In the genomic region with DNA sequence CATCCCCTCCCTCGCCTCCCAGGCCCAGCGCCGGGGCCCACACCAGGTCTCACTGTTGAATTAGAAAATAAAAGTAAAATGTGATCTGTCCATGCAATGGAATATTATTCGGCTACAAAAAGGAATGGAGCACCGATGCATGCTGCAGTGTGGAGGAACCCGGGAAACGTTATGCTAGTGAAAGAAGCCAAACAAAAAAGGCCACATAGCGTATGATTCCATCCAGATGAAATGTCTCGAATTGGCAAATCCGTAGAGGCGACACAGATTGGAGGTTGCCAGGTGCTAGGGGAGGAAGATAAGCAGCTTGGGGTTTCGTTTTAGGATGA, we compare ENCODE assay signal across 10 cellular contexts. TPM values are rescaled to one million over a fixed set of nuclear protein-coding genes. Genes with fewer than 3 reads are reported as not detected.
DNase-seq lines count a peak whose midpoint lies in the region; TF ChIP-seq lines count a peak whose summit lies in the region.
"Had no signal": no experiment of that assay in that cellular context is flagged by ENCODE, and none has a peak within 500 bp of the region (broad histone marks: within the 10 kb centered on the region; RNA-seq: fewer than 3 reads in every experiment).

No MANE protein-coding gene starts in this region.

- peak overlapping the region; percentile 79 to 89 (median 88) for H3K4me3 Mint-ChIP-seq in nephron

- POLR2A ChIA-PET in AG04450 (lab: Yijun Ruan, JAX), result no interaction called here

- H3K9me3 ChIP-seq in AG04450 (ENCODE audit: control insufficient read depth, insufficient read depth, low read length), result peaks cover 14% of the 10 kb centered on the region

- no peak for DNase-seq in AG04450 (ENCODE audit: low read depth, low spot score)
- DNase-seq in LNCaP clone FGC (ENCODE audit: low read depth), result no peak
- no peak for DNase-seq in coronary artery (ENCODE audit: low spot score)
- DNase-seq in GM13976 (ENCODE audit: low spot score), result no peak
- DNase-seq in NCI-H2227 treated with DMSO at 0.1 percent for 48 hours (lab: John Stamatoyannopoulos, UW), result no peak
- no peak for DNase-seq in A172 (ENCODE audit: low spot score)
- DNase-seq in NCI-H1436 treated with DMSO at 0.1 percent for 48 hours (lab: John Stamatoyannopoulos, UW), result no peak
- DNase-seq: GDM1, NCI-H1694 had no signal

- TF ChIP-seq CTCF in AG04450 (IDR thresholded peaks at IDR 0.05; ENCODE audit: low read depth, low read length), result no peak
- TF ChIP-seq CTCF in LNCaP clone FGC (IDR thresholded peaks at IDR 0.05; ENCODE audit: control insufficient read depth, extremely low read depth, insufficient read depth), result no peak
- no peak for TF ChIP-seq CTCF in coronary artery (IDR thresholded peaks at IDR 0.05)
- TF ChIP-seq CTCF in nephron (IDR thresholded peaks at IDR 0.05; ENCODE audit: unreplicated experiment in 3 of 3), result no peak
- TF ChIP-seq CTCF in GM13976 (IDR thresholded peaks at IDR 0.05; ENCODE audit: borderline replicate concordance, control extremely low read depth, extremely low read depth, insufficient read depth, missing control alignments), result no peak

- peaks cover 29% of the 10 kb centered on the region for H3K4me1 Mint-ChIP-seq in nephron

- peaks cover 6% of the 10 kb centered on the region for H3K36me3 Mint-ChIP-seq in nephron (ENCODE audit: low read depth)

- H3K27ac ChIP-seq in AG04450 (ENCODE audit: low read depth, low read length) (no peak overlapping the region), coronary artery (peak overlapping the region; percentile 75 to 97)

- H3K27ac Mint-ChIP-seq in nephron, result peak overlapping the region; percentile 62 to 67 (median 62)

- CTCF ChIA-PET in AG04450 (lab: Charles Lee), result no interaction called here

- H3K27me3 ChIP-seq in AG04450 (ENCODE audit: control insufficient read depth, insufficient read depth, low read length), result no peaks in the 10 kb centered on the region

- H3K4me3 ChIP-seq in AG04450 (ENCODE audit: low read depth, low read length) (peak overlapping the region; percentile 62), LNCaP clone FGC (ENCODE audit: low read depth, low read length) (peak overlapping the region; percentile 60), coronary artery (peak overlapping the region; percentile 93)

- no peaks in the 10 kb centered on the region for H3K9me3 Mint-ChIP-seq in nephron

- in situ Hi-C loops in GM13976 (cut with MboI; ENCODE audit: low sequenced_read_pairs, unreplicated experiment), result no loop called here

- H3K27me3 Mint-ChIP-seq in nephron (ENCODE audit: low read depth), result no peaks in the 10 kb centered on the region

RNA-seq across cellular contexts. Expression of a gene that starts 1.0 kb away (rescaled TPM):
- 16.0 and 16.1 TPM in 2 replicates for polyA plus RNA-seq in AG04450 (2011; rRNA removed)
- 26.9 and 33.5 TPM in 2 replicates for polyA minus RNA-seq in AG04450 (2011; rRNA and poly(A)+ RNA removed)
- 13.4 and 16.0 TPM in 2 replicates for total RNA-seq in A172 (2014; rRNA removed; shearing (Covaris generic))
